Comparison of ENCODE assay signal across 26 cellular contexts in the genomic region with DNA sequence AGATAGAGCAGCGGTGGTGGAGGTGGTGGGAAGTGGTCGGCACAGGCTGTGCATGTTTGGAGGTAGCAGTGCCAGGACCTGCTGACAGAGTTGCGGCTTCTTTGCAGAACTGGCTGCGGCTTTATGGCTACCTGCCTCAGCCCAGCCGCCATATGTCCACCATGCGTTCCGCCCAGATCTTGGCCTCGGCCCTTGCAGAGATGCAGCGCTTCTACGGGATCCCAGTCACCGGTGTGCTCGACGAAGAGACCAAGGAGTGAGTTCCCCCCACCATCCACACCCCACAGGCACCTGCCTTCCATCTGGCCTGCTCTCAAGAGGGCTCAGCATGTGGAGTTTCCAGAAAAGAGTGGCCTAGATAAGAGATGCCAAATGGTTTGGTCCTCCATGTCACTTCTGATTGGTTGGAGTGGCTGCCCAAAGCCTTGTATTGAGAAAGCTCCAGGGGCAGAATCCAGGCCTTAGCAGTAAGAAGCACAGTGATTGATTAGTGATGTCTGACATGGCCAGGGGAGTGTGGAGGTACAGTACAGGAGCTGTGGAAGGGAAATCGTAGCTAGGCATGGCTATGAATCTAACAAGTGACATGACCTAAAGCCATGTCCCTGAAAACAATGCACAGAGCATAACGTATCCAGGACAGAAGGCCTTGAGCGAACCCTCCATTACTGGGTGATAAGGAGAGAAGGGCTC.
"Had no signal": no experiment of that assay in that cellular context is flagged by ENCODE, and none has a peak within 500 bp of the region (broad histone marks: within the 10 kb centered on the region; RNA-seq: fewer than 3 reads in every experiment).

No MANE protein-coding gene starts in this region.

- H3K27me3 ChIP-seq: ascending aorta, colonic mucosa, pancreas, stomach, thyroid gland, upper lobe of left lung had no signal

- H3K27ac ChIP-seq: ascending aorta, colonic mucosa, pancreas, psoas muscle, stomach, upper lobe of left lung had no signal

- H3K4me1 ChIP-seq: ascending aorta, colonic mucosa had no signal

- H3K4me3 Mint-ChIP-seq: activated CD4-positive, alpha-beta T cell treated with anti-CD3 and anti-CD28 coated beads for 36 hours; activated naive CD4-positive, alpha-beta T cell treated with anti-CD3 and anti-CD28 coated beads, Interleukin-2, amount 10 ng/mL, durations not matched to agents 7 days and 5 days; activated naive CD8-positive, alpha-beta T cell treated with anti-CD3 and anti-CD28 coated beads, Interleukin-2, amount 10 ng/mL, durations not matched to agents 7 days and 5 days; brain; mesothelial cell of epicardium; naive B cell; stimulated activated memory B cell treated with anti-CD40 and anti-IgM and Interleukin-4, amounts not matched to agents 10 μg/mL and 1 μg/mL and 100 μg/mL, for 72 hours had no signal

- DNase-seq: activated CD4-positive, alpha-beta T cell treated with anti-CD3 and anti-CD28 coated beads for 36 hours; activated CD4-positive, CD25-positive, alpha-beta regulatory T cell; activated CD8-positive, alpha-beta memory T cell treated with anti-CD3 and anti-CD28 coated beads for 24 hours; activated effector memory CD4-positive, alpha-beta T cell treated with Interleukin-2 at 50 U/mL for 16 hours; activated naive CD4-positive, alpha-beta T cell treated with anti-CD3 and anti-CD28 coated beads, Interleukin-2, amount 10 ng/mL, durations not matched to agents 7 days and 5 days; activated naive CD8-positive, alpha-beta T cell treated with anti-CD3 and anti-CD28 coated beads, Interleukin-2, amount 10 ng/mL, durations not matched to agents 7 days and 5 days; central memory CD4-positive, alpha-beta T cell; colonic mucosa; effector CD8-positive, alpha-beta T cell; left ventricle myocardium superior; naive B cell; stimulated activated CD4-positive, alpha-beta T cell treated with anti-CD3 and anti-CD28 coated beads, Interleukin-1b, Interleukin-23, amount 100 ng/mL, for 48 hours; stimulated activated CD4-positive, alpha-beta T cell treated with anti-CD3 and anti-CD28 coated beads, Interleukin-4, amount 100 ng/mL, for 4 hours; stimulated activated CD8-positive, alpha-beta memory T cell treated with anti-CD3 and anti-CD28 coated beads, Interleukin-4, amount 100 ng/mL, for 48 hours; stomach; thyroid gland had no signal

- H3K9me3 Mint-ChIP-seq: activated naive CD4-positive, alpha-beta T cell treated with anti-CD3 and anti-CD28 coated beads, Interleukin-2, amount 10 ng/mL, durations not matched to agents 7 days and 5 days; activated naive CD8-positive, alpha-beta T cell treated with anti-CD3 and anti-CD28 coated beads, Interleukin-2, amount 10 ng/mL, durations not matched to agents 7 days and 5 days; brain; mesothelial cell of epicardium; naive B cell had no signal

- H3K27me3 Mint-ChIP-seq: activated CD4-positive, alpha-beta T cell treated with anti-CD3 and anti-CD28 coated beads for 36 hours; activated naive CD4-positive, alpha-beta T cell treated with anti-CD3 and anti-CD28 coated beads, Interleukin-2, amount 10 ng/mL, durations not matched to agents 7 days and 5 days; activated naive CD8-positive, alpha-beta T cell treated with anti-CD3 and anti-CD28 coated beads, Interleukin-2, amount 10 ng/mL, durations not matched to agents 7 days and 5 days; brain; naive B cell had no signal

- H3K4me3 ChIP-seq: ascending aorta, colonic mucosa, pancreas, psoas muscle, smooth muscle cell, stomach, thyroid gland, upper lobe of left lung had no signal

- ATAC-seq: activated CD4-positive, alpha-beta T cell treated with anti-CD3 and anti-CD28 coated beads for 36 hours; left ventricle myocardium superior; pancreas; psoas muscle; stimulated activated memory B cell treated with anti-CD40 and anti-IgM and Interleukin-4, amounts not matched to agents 10 μg/mL and 1 μg/mL and 100 μg/mL, for 72 hours had no signal

- H3K36me3 ChIP-seq: ascending aorta had no signal

- FAIRE-seq: frontal cortex, islet of Langerhans, pancreas had no signal

- H3K4me1 Mint-ChIP-seq: activated CD4-positive, alpha-beta T cell treated with anti-CD3 and anti-CD28 coated beads for 36 hours; activated naive CD4-positive, alpha-beta T cell treated with anti-CD3 and anti-CD28 coated beads, Interleukin-2, amount 10 ng/mL, durations not matched to agents 7 days and 5 days; activated naive CD8-positive, alpha-beta T cell treated with anti-CD3 and anti-CD28 coated beads, Interleukin-2, amount 10 ng/mL, durations not matched to agents 7 days and 5 days; naive B cell had no signal

- H3K27ac Mint-ChIP-seq: activated CD4-positive, alpha-beta T cell treated with anti-CD3 and anti-CD28 coated beads for 36 hours; activated naive CD4-positive, alpha-beta T cell treated with anti-CD3 and anti-CD28 coated beads, Interleukin-2, amount 10 ng/mL, durations not matched to agents 7 days and 5 days; activated naive CD8-positive, alpha-beta T cell treated with anti-CD3 and anti-CD28 coated beads, Interleukin-2, amount 10 ng/mL, durations not matched to agents 7 days and 5 days; mesothelial cell of epicardium; stimulated activated memory B cell treated with anti-CD40 and anti-IgM and Interleukin-4, amounts not matched to agents 10 μg/mL and 1 μg/mL and 100 μg/mL, for 72 hours had no signal

- H3K36me3 Mint-ChIP-seq: activated naive CD4-positive, alpha-beta T cell treated with anti-CD3 and anti-CD28 coated beads, Interleukin-2, amount 10 ng/mL, durations not matched to agents 7 days and 5 days; activated naive CD8-positive, alpha-beta T cell treated with anti-CD3 and anti-CD28 coated beads, Interleukin-2, amount 10 ng/mL, durations not matched to agents 7 days and 5 days; naive B cell; stimulated activated memory B cell treated with anti-CD40 and anti-IgM and Interleukin-4, amounts not matched to agents 10 μg/mL and 1 μg/mL and 100 μg/mL, for 72 hours had no signal

- H3K9me3 ChIP-seq: ascending aorta, colonic mucosa, pancreas, psoas muscle, stomach, thyroid gland, upper lobe of left lung had no signal
